9 cellular contexts compared by ENCODE assay signal in the genomic region with DNA sequence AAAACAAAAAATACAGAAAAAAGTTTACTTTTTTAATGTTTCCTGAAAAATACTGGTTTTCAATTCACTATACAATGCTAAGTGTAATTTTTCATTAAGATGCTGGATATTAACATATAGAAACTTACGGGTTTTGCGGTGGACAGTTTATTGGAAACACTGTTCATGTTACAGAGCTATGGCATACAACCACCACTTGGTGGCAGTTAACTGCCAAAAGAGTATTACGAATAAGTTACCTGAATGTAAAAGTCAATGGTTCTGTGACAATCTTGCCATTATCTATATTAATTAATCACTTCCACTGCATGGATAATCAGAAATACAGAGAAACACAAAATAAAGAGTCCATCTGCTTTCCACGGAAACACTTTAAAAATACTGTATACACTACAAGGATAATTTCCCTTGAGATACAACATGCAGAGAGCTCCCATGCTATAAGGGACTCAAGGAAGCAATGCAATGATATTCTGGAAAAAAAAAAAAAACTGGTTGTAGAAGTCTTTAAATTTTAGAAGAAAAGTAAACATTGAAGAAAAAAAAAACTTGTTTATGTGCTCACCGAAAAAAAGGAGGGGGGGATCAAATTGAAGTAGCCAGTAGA.
DNase-seq lines count a peak whose midpoint lies in the region; ATAC-seq and TF ChIP-seq lines count a peak whose summit lies in the region.
"Had no signal": no experiment of that assay in that cellular context is flagged by ENCODE, and none has a peak within 500 bp of the region (broad histone marks: within the 10 kb centered on the region; RNA-seq: fewer than 3 reads in every experiment).

No MANE protein-coding gene starts in this region.

- H3K4me3 Mint-ChIP-seq in activated CD4-positive, alpha-beta T cell treated with anti-CD3 and anti-CD28 coated beads, Interleukin-2, amount 10 ng/mL, durations not matched to agents 7 days and 5 days = no peak overlapping the region

- CTCF ChIA-PET in activated CD4-positive, alpha-beta T cell treated with anti-CD3 and anti-CD28 coated beads, Interleukin-2, amount 10 ng/mL, durations not matched to agents 7 days and 5 days (lab: Charles Lee) = interaction anchor here (0.6 to 1.1 kb wide), 2 partner anchors 151 to 171 kb away, joined by 3 read pairs; no protein-coding TSS in a partner anchor

- peaks cover 0 to 11% (median 0%) of the 10 kb centered on the region in 4 donors for H3K4me1 ChIP-seq in stomach

- intact Hi-C loops in left ventricle myocardium superior (cut with micrococcal nuclease) (no loop called here), stomach (cut with DNase I; ENCODE audit: low total_unique reads) (no loop called here)

- TF ChIP-seq CTCF in AG10803 (conservative IDR thresholded peaks at IDR 0.05; ENCODE audit: low read length) = peak; percentile 68
- TF ChIP-seq CTCF in GM10266 (IDR thresholded peaks at IDR 0.05; ENCODE audit: control insufficient read depth, insufficient read depth, low read depth, missing control alignments) = peak; percentile 76
- TF ChIP-seq CTCF in LNCAP (IDR thresholded peaks at IDR 0.05) = peak; percentile 84
- peak in 5 of 7 experiments; percentile 26 to 54 (median 44) for TF ChIP-seq CTCF in stomach (IDR thresholded peaks at IDR 0.05)

- no peak overlapping the region for H3K27ac Mint-ChIP-seq in activated CD4-positive, alpha-beta T cell treated with anti-CD3 and anti-CD28 coated beads, Interleukin-2, amount 10 ng/mL, durations not matched to agents 7 days and 5 days

- no peaks in the 10 kb centered on the region for H3K27me3 Mint-ChIP-seq in activated CD4-positive, alpha-beta T cell treated with anti-CD3 and anti-CD28 coated beads, Interleukin-2, amount 10 ng/mL, durations not matched to agents 7 days and 5 days

- no peak for TF ChIP-seq EP300 in stomach (IDR thresholded peaks at IDR 0.05)

- no peak for TF ChIP-seq POLR2A in stomach (IDR thresholded peaks at IDR 0.05)

- no peaks in the 10 kb centered on the region for H3K36me3 ChIP-seq in stomach

- DNase-seq in AG10803 (ENCODE audit: low read depth) (peak; percentile 17), GM10266 (ENCODE audit: extremely low spot score) (peak; percentile 11), HCEC 1CT (peak; percentile 43), left ventricle myocardium superior (no peak), stomach (no peak), retina (no peak)
- peak; percentile 38 for DNase-seq in activated CD4-positive, alpha-beta T cell treated with anti-CD3 and anti-CD28 coated beads, Interleukin-2, amount 10 ng/mL, durations not matched to agents 7 days and 5 days

- peaks cover 2% of the 10 kb centered on the region for H3K9me3 Mint-ChIP-seq in activated CD4-positive, alpha-beta T cell treated with anti-CD3 and anti-CD28 coated beads, Interleukin-2, amount 10 ng/mL, durations not matched to agents 7 days and 5 days

- H3K27ac ChIP-seq in stomach = no peak overlapping the region
- H3K27ac ChIP-seq: SK-N-MC had no signal

- WGBS in stomach, 5 donors = 33 to 39% (median 36%) methylated on average over 5 of the region's 5 CpGs

- H3K4me3 ChIP-seq in AG10803 (ENCODE audit: low read length) (no peak overlapping the region), stomach (no peak overlapping the region)
- H3K4me3 ChIP-seq: SK-N-MC had no signal

- POLR2A ChIA-PET in activated CD4-positive, alpha-beta T cell treated with anti-CD3 and anti-CD28 coated beads, Interleukin-2, amount 10 ng/mL, durations not matched to agents 7 days and 5 days (lab: Charles Lee) = no interaction called here

- no peaks in the 10 kb centered on the region for H3K27me3 ChIP-seq in stomach

- H3K4me1 Mint-ChIP-seq in activated CD4-positive, alpha-beta T cell treated with anti-CD3 and anti-CD28 coated beads, Interleukin-2, amount 10 ng/mL, durations not matched to agents 7 days and 5 days = peaks cover 2% of the 10 kb centered on the region

- no peaks in the 10 kb centered on the region for H3K9me3 ChIP-seq in stomach

- ATAC-seq in left ventricle myocardium superior = peak; percentile 39

- H3K36me3 Mint-ChIP-seq in activated CD4-positive, alpha-beta T cell treated with anti-CD3 and anti-CD28 coated beads, Interleukin-2, amount 10 ng/mL, durations not matched to agents 7 days and 5 days (ENCODE audit: low read depth) = no peaks in the 10 kb centered on the region

Comparison
In these comparisons a context has a peak if more than half of its experiments do, and no peak if none do; other contexts are left out.
1. DNase-seq: peak in AG10803 (single experiment), GM10266 (single experiment), HCEC 1CT (single experiment) and activated CD4-positive, alpha-beta T cell treated with anti-CD3 and anti-CD28 coated beads, Interleukin-2, amount 10 ng/mL, durations not matched to agents 7 days and 5 days (single experiment); none in left ventricle myocardium superior (single experiment), stomach (single experiment) and retina (single experiment).
2. Peak in every context shown above with its lines, with median percentiles within 50 percentile points of each other: CTCF ChIP-seq.